ENCODE assay signal across 7 cellular contexts in the genomic region with DNA sequence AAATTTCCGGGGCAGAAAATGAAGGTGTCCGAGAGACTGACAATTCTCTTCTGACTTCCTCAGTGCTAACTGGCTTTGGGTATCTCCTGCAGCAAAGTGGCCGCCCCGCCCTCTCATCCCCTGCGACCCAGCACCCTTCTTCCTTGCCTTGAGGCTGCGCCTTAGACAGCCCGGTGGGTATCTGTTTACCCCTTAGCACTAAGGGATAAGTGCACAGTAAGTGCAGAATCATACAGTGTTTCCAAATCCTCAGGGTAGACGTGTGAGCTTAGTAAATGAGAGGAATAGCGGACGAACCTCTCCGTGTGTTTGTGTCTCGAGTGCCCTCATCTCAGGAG. TPM values are rescaled to one million over a fixed set of nuclear protein-coding genes. Genes with fewer than 3 reads are reported as not detected.
DNase-seq lines count a peak whose midpoint lies in the region; ATAC-seq, FAIRE-seq and TF ChIP-seq lines count a peak whose summit lies in the region.

No MANE protein-coding gene starts in this region.

- peak overlapping the region; percentile 65 for H3K4me3 ChIP-seq in bronchial epithelial cell (ENCODE audit: low read depth, low read length)
- H3K4me3 ChIP-seq in mesodermal cell (ENCODE audit: extremely low read depth, insufficient read depth, low read length, poor library complexity, severe bottlenecking): peak overlapping the region; percentile 77
- peak overlapping the region; percentile 73 to 95 for H3K4me3 ChIP-seq in aorta (ENCODE audit: low read length in 2 of 2)

- intact Hi-C loops in aorta (cut with DNase I): loop anchor here in 1 of 2 donors (10.0 kb wide), 1 partner anchor 232 kb away; no protein-coding TSS in a partner anchor

- no peak for TF ChIP-seq CTCF in bronchial epithelial cell (IDR thresholded peaks at IDR 0.05; ENCODE audit: insufficient read depth, low read length, severe bottlenecking)

- H3K9me3 ChIP-seq in mesodermal cell (ENCODE audit: control insufficient read depth, low read length) (no peaks in the 10 kb centered on the region), aorta (ENCODE audit: control insufficient read depth, low read length) (no peaks in the 10 kb centered on the region)

- peaks cover 7% of the 10 kb centered on the region for H3K4me1 ChIP-seq in mesodermal cell (ENCODE audit: control insufficient read depth, insufficient read depth, low read length, poor library complexity, severe bottlenecking)
- H3K4me1 ChIP-seq in aorta (ENCODE audit: control insufficient read depth in 1 of 2, insufficient read depth in 2 of 2, low read length in 2 of 2): peaks cover 2 to 9% of the 10 kb centered on the region in 2 donors

- WGBS in mesodermal cell (ENCODE audit: insufficient coverage in 2 of 2), 2 experiments: 0% methylated on average over 2 to 5 of the region's 12 CpGs
- WGBS in aorta, 2 donors: 1% methylated on average over 12 of the region's 12 CpGs

- H3K27ac ChIP-seq in mesodermal cell (ENCODE audit: low read depth, low read length, severe bottlenecking): peak overlapping the region; percentile 86
- H3K27ac ChIP-seq in aorta (ENCODE audit: low read depth in 1 of 2, low read length in 2 of 2): peak overlapping the region in 1 of 2 donors; percentile 55

- no peaks in the 10 kb centered on the region for H3K36me3 ChIP-seq in bronchial epithelial cell (ENCODE audit: control insufficient read depth, insufficient read depth, low read length)
- H3K36me3 ChIP-seq in mesodermal cell (ENCODE audit: control insufficient read depth, insufficient read depth, low read length): peaks cover 13% of the 10 kb centered on the region
- H3K36me3 ChIP-seq in aorta (ENCODE audit: control insufficient read depth in 1 of 2, insufficient read depth in 2 of 2, low read length in 1 of 2): no peaks in the 10 kb centered on the region

- H3K27me3 ChIP-seq in bronchial epithelial cell (ENCODE audit: control insufficient read depth, insufficient read depth, low read length) (no peaks in the 10 kb centered on the region), aorta (ENCODE audit: control insufficient read depth in 1 of 2, insufficient read depth in 2 of 2, low read length in 1 of 2) (no peaks in the 10 kb centered on the region)

- ATAC-seq in GM19455 (IDR thresholded peaks at IDR 0.05; ENCODE audit: unreplicated experiment): peak; percentile 48
- peak; percentile 24 for ATAC-seq in HG03558 (IDR thresholded peaks at IDR 0.05; ENCODE audit: extremely low read depth, unreplicated experiment)
- ATAC-seq in aorta (ENCODE audit: low FRiP score): peak; percentile 80

- no peak for FAIRE-seq in bronchial epithelial cell (lab: Jason Lieb, UNC)

- DNase-seq in bronchial epithelial cell (ENCODE audit: low read depth) (no peak), aorta (no peak), islet precursor cell (no peak)
- no peak for DNase-seq in stimulated activated CD4-positive, alpha-beta T cell treated with anti-CD3 and anti-CD28 coated beads, Interleukin-4, amount 100 ng/mL, for 1 hour

RNA-seq across cellular contexts. Expression of gene CHORDC1, which starts 0.4 kb away (rescaled TPM):
- 17.4 and 24.2 TPM in 2 replicates for total RNA-seq in bronchial epithelial cell
- polyA plus RNA-seq in mesodermal cell (2013, experiment 1 of 2): 35.2 TPM
- 30.4 TPM for polyA plus RNA-seq in mesodermal cell (2013, experiment 2 of 2)
- total RNA-seq in aorta: 10 to 100 TPM; 38.8 to 54.2 TPM
- 10 to 100 TPM; 17.3 to 24.7 TPM for polyA plus RNA-seq in aorta

Comparison
In these comparisons a context has a peak if more than half of its experiments do, and no peak if none do; other contexts are left out.
1. ATAC-seq: peak in every context shown above with its lines; median percentile 80 in aorta; 48 in GM19455; 24 in HG03558.